ENCODE assay signal across 8 cellular contexts in genomic region chr2:240567872-240568677, GRCh38. TPM values are rescaled to one million over a fixed set of nuclear protein-coding genes. Genes with fewer than 3 reads are reported as not detected.
DNase-seq lines count a peak whose midpoint lies in the region; ATAC-seq and TF ChIP-seq lines count a peak whose summit lies in the region.

A gene with protein sequence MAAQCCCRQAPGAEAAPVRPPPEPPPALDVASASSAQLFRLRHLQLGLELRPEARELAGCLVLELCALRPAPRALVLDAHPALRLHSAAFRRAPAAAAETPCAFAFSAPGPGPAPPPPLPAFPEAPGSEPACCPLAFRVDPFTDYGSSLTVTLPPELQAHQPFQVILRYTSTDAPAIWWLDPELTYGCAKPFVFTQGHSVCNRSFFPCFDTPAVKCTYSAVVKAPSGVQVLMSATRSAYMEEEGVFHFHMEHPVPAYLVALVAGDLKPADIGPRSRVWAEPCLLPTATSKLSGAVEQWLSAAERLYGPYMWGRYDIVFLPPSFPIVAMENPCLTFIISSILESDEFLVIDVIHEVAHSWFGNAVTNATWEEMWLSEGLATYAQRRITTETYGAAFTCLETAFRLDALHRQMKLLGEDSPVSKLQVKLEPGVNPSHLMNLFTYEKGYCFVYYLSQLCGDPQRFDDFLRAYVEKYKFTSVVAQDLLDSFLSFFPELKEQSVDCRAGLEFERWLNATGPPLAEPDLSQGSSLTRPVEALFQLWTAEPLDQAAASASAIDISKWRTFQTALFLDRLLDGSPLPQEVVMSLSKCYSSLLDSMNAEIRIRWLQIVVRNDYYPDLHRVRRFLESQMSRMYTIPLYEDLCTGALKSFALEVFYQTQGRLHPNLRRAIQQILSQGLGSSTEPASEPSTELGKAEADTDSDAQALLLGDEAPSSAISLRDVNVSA (plus strand): TSS chr2:240568484. CDS start chr2:240568587, 103 bp downstream.

- WGBS in right cardiac atrium = under 1% methylated on average over 105 of the region's 106 CpGs
- 0 to 1% (median 0%) methylated on average over 54 to 104 of the region's 106 CpGs for WGBS in psoas muscle, 3 donors

- TF ChIP-seq CTCF in AG04450 (IDR thresholded peaks at IDR 0.05; ENCODE audit: low read depth, low read length) = no peak
- TF ChIP-seq CTCF in astrocyte of the cerebellum (IDR thresholded peaks at IDR 0.05; ENCODE audit: low read depth, low read length, missing control alignments) = peak; percentile 7
- no peak for TF ChIP-seq CTCF in psoas muscle (IDR thresholded peaks at IDR 0.05)

- H3K9me3 ChIP-seq in AG04450 (ENCODE audit: control insufficient read depth, insufficient read depth, low read length) (no peaks in the 10 kb centered on the region; the same call in 1 of the 2 replicates), right cardiac atrium (ENCODE audit: control insufficient read depth, low read length) (no peaks in the 10 kb centered on the region), psoas muscle (no peaks in the 10 kb centered on the region)

- H3K4me3 ChIP-seq in AG04450 (ENCODE audit: low read depth, low read length) (peak within 1 kb of the TSS; percentile 76), astrocyte of the cerebellum (ENCODE audit: low read depth, low read length) (peak within 1 kb of the TSS; percentile 61), right cardiac atrium (ENCODE audit: low read length) (peak within 1 kb of the TSS; percentile 62), psoas muscle (peak within 1 kb of the TSS; percentile 88)

- CTCF ChIA-PET in AG04450 (lab: Charles Lee) = interaction anchor here (1.5 to 2.8 kb wide), 2 partner anchors 12 to 54 kb away, joined by 4 to 24 read pairs; no protein-coding TSS in a partner anchor

- intact Hi-C loops in right cardiac atrium (cut with DNase I) = no loop called here
- intact Hi-C loops in psoas muscle (cut with DNase I) = no loop called here

- POLR2A ChIA-PET in AG04450 (lab: Yijun Ruan, JAX) = interaction anchor here (1.1 to 2.8 kb wide), 2 partner anchors 7 to 18 kb away, joined by 3 to 15 read pairs; partner anchors contain the start of gene CAPN10

- peaks cover 0 to 13% of the 10 kb centered on the region in 2 donors for H3K36me3 ChIP-seq in psoas muscle (ENCODE audit: insufficient read depth in 1 of 2, low read depth in 1 of 2)

- peak; percentile 19 for ATAC-seq in GM18858 (IDR thresholded peaks at IDR 0.05; ENCODE audit: unreplicated experiment)
- peak; percentile 15 for ATAC-seq in HG03558 (IDR thresholded peaks at IDR 0.05; ENCODE audit: extremely low read depth, unreplicated experiment)
- ATAC-seq in SK-N-SH treated with all-trans-retinoic acid at 6 μM for 48 hours = peak; percentile 9
- ATAC-seq in right cardiac atrium = peak; percentile 3 to 5
- peak; percentile 23 to 64 (median 56) for ATAC-seq in psoas muscle
- no peak for ATAC-seq in GM21576 (IDR thresholded peaks at IDR 0.05; ENCODE audit: unreplicated experiment)

- in situ Hi-C loops in astrocyte of the cerebellum (cut with HindIII; ENCODE audit: low sequenced_read_pairs) = no loop called here

- H3K4me1 ChIP-seq in right cardiac atrium (ENCODE audit: control insufficient read depth, insufficient read depth, low read length) = peaks cover 17% of the 10 kb centered on the region
- H3K4me1 ChIP-seq in psoas muscle = peaks cover 41% of the 10 kb centered on the region

- H3K27ac ChIP-seq in AG04450 (ENCODE audit: low read depth, low read length) = no peak within 1 kb of the TSS
- H3K27ac ChIP-seq in right cardiac atrium (ENCODE audit: low read length) = peak within 1 kb of the TSS; percentile 56
- H3K27ac ChIP-seq in psoas muscle = peak within 1 kb of the TSS; percentile 95

- no peak for DNase-seq in AG04450 (ENCODE audit: low read depth, low spot score)
- DNase-seq in astrocyte of the cerebellum (ENCODE audit: low read depth) = no peak
- DNase-seq in right cardiac atrium = peak in 2 of 3 donors; percentile 45 to 82
- peak; percentile 59 to 71 for DNase-seq in psoas muscle

- H3K27me3 ChIP-seq in AG04450 (ENCODE audit: control insufficient read depth, insufficient read depth, low read length) (no peaks in the 10 kb centered on the region), right cardiac atrium (ENCODE audit: control insufficient read depth, insufficient read depth) (no peaks in the 10 kb centered on the region), psoas muscle (ENCODE audit: insufficient read depth in 3 of 3, low read length in 2 of 3) (no peaks in the 10 kb centered on the region)

TF ChIP-seq in SK-N-SH treated with all-trans-retinoic acid at 6 μM for 48 hours, 23 proteins besides CTCF, POLR2A, EP300 and RAD21 (continues in another document):
- TF ChIP-seq PATZ1 (CRISPR knock-in tag; IDR thresholded peaks at IDR 0.05; ENCODE audit: borderline replicate concordance) (no peak), ZFP30 (CRISPR knock-in tag; IDR thresholded peaks at IDR 0.05) (no peak), TSHZ2 (CRISPR knock-in tag; IDR thresholded peaks at IDR 0.05) (no peak), CSDC2 (CRISPR knock-in tag; IDR thresholded peaks at IDR 0.05) (no peak), TCF4 (CRISPR knock-in tag; IDR thresholded peaks at IDR 0.05; ENCODE audit: borderline replicate concordance) (no peak), ZNF565 (CRISPR knock-in tag; conservative IDR thresholded peaks at IDR 0.05; ENCODE audit: low read depth) (no peak), OSR1 (CRISPR knock-in tag; IDR thresholded peaks at IDR 0.05) (no peak), CSRNP3 (CRISPR knock-in tag; IDR thresholded peaks at IDR 0.05) (no peak)
- TF ChIP-seq, protein P1, sequence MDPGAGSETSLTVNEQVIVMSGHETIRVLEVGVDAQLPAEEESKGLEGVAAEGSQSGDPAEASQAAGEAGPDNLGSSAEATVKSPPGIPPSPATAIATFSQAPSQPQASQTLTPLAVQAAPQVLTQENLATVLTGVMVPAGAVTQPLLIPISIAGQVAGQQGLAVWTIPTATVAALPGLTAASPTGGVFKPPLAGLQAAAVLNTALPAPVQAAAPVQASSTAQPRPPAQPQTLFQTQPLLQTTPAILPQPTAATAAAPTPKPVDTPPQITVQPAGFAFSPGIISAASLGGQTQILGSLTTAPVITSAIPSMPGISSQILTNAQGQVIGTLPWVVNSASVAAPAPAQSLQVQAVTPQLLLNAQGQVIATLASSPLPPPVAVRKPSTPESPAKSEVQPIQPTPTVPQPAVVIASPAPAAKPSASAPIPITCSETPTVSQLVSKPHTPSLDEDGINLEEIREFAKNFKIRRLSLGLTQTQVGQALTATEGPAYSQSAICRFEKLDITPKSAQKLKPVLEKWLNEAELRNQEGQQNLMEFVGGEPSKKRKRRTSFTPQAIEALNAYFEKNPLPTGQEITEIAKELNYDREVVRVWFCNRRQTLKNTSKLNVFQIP (CRISPR knock-in tag; IDR thresholded peaks at IDR 0.05; ENCODE audit: borderline replicate concordance, low read depth) = no peak

RNA-seq across cellular contexts. Expression of the gene that starts here (rescaled TPM):
- polyA plus RNA-seq in AG04450 (2011; rRNA removed) (7.2 and 15.0 TPM in 2 replicates), right cardiac atrium (108 TPM), psoas muscle (10 to 100 TPM; 59.2 to 79.6 (median 71.9) TPM)
- 12.7 and 23.8 TPM in 2 replicates for polyA minus RNA-seq in AG04450 (2011; rRNA and poly(A)+ RNA removed)
- total RNA-seq in right cardiac atrium (10 to 100 TPM; 40.4 to 61.6 (median 58.0) TPM), psoas muscle (10 to 100 TPM; 48.8 to 70.4 (median 59.0) TPM)

Comparison
In these comparisons a context has a peak if more than half of its experiments do, and no peak if none do; other contexts are left out.
1. DNase-seq: peak in right cardiac atrium (2 of 3) and psoas muscle (2 of 2); none in AG04450 (single experiment) and astrocyte of the cerebellum (single experiment).
2. Peak in every context shown above with its lines, with median percentiles within 50 percentile points of each other: H3K4me3 ChIP-seq.